9 cellular contexts compared by ENCODE assay signal in genomic region chr15:90463381-90463780, GRCh38.
DNase-seq lines count a peak whose midpoint lies in the region; ATAC-seq, FAIRE-seq and TF ChIP-seq lines count a peak whose summit lies in the region.
"Had no signal": no experiment of that assay in that cellular context is flagged by ENCODE, and none has a peak within 500 bp of the region (broad histone marks: within the 10 kb centered on the region; RNA-seq: fewer than 3 reads in every experiment).

No MANE protein-coding gene starts in this region.

- ATAC-seq in activated CD4-positive, alpha-beta T cell treated with anti-CD3 and anti-CD28 coated beads for 36 hours, result no peak
- ATAC-seq in GM18858 (IDR thresholded peaks at IDR 0.05; ENCODE audit: unreplicated experiment), result no peak

- TF ChIP-seq POLR2A in GM12892 (IDR thresholded peaks at IDR 0.05; ENCODE audit: low read depth, low read length) (no peak), erythroblast (IDR thresholded peaks at IDR 0.05; ENCODE audit: low read length) (no peak)

- no peaks in the 10 kb centered on the region for H3K27me3 Mint-ChIP-seq in activated CD4-positive, alpha-beta T cell treated with anti-CD3 and anti-CD28 coated beads for 36 hours

- FAIRE-seq in GM12892 (lab: Jason Lieb, UNC), result no peak
- FAIRE-seq: GM18507 had no signal

- intact Hi-C loops in head of caudate nucleus (cut with DNase I), result no loop called here
- intact Hi-C loops in activated CD4-positive, alpha-beta T cell treated with anti-CD3 and anti-CD28 coated beads for 36 hours (cut with DNase I, micrococcal nuclease), result loop anchor here in 1 of 2 experiments (5.0 kb wide), 1 partner anchor 41 kb away; no protein-coding TSS in a partner anchor

- DNase-seq in GM20000 (ENCODE audit: low spot score), result peak; percentile 24
- peak; percentile 73 for DNase-seq in adipocyte (ENCODE audit: low read depth)
- DNase-seq in head of caudate nucleus, result peak in 24 of 42 donors; percentile 41 to 90 (median 64)
- peak; percentile 50 for DNase-seq in smooth muscle cell of the brain vasculature (ENCODE audit: low read depth, low spot score)
- no peak for DNase-seq in activated CD4-positive, alpha-beta T cell treated with anti-CD3 and anti-CD28 coated beads for 36 hours
- DNase-seq in GM12892 (ENCODE audit: insufficient read length), result no peak
- no peak for DNase-seq in erythroblast (lab: John Stamatoyannopoulos, UW)

- H3K9ac ChIP-seq in adipocyte (ENCODE audit: low read length), result peak overlapping the region; percentile 5

- POLR2A ChIA-PET in activated CD4-positive, alpha-beta T cell treated with anti-CD3 and anti-CD28 coated beads for 36 hours (lab: Charles Lee), result no interaction called here

- CTCF ChIA-PET in activated CD4-positive, alpha-beta T cell treated with anti-CD3 and anti-CD28 coated beads for 36 hours (lab: Charles Lee), result interaction anchor here (1.3 to 2.0 kb wide), 4 partner anchors 15 to 143 kb away, joined by 3 to 11 read pairs (median 5); no protein-coding TSS in a partner anchor

- H3K9me3 ChIP-seq in adipocyte (ENCODE audit: control insufficient read depth, low read length), result no peaks in the 10 kb centered on the region

- H3K36me3 Mint-ChIP-seq in activated CD4-positive, alpha-beta T cell treated with anti-CD3 and anti-CD28 coated beads for 36 hours (ENCODE audit: low read depth), result peaks cover 45% of the 10 kb centered on the region

- H3K4me3 Mint-ChIP-seq in activated CD4-positive, alpha-beta T cell treated with anti-CD3 and anti-CD28 coated beads for 36 hours, result no peak overlapping the region

- no peak overlapping the region for H3K27ac Mint-ChIP-seq in activated CD4-positive, alpha-beta T cell treated with anti-CD3 and anti-CD28 coated beads for 36 hours

- H3K4me3 ChIP-seq in adipocyte (ENCODE audit: low read length), result peak overlapping the region; percentile 26

- H3K9me3 Mint-ChIP-seq in activated CD4-positive, alpha-beta T cell treated with anti-CD3 and anti-CD28 coated beads for 36 hours (ENCODE audit: low read depth), result no peaks in the 10 kb centered on the region

- no peak for TF ChIP-seq CTCF in GM20000 (IDR thresholded peaks at IDR 0.05; ENCODE audit: extremely low read depth, missing control alignments)

- H3K36me3 ChIP-seq in adipocyte (ENCODE audit: control insufficient read depth, insufficient read depth, low read length, severe bottlenecking), result peaks cover 47% of the 10 kb centered on the region

- peaks cover 21% of the 10 kb centered on the region for H3K4me1 Mint-ChIP-seq in activated CD4-positive, alpha-beta T cell treated with anti-CD3 and anti-CD28 coated beads for 36 hours

- no peaks in the 10 kb centered on the region for H3K27me3 ChIP-seq in adipocyte (replicated peaks; ENCODE audit: control insufficient read depth, insufficient read depth, low read length)

- H3K4me1 ChIP-seq in adipocyte (ENCODE audit: control insufficient read depth, insufficient read depth, low read length), result peaks cover 31% of the 10 kb centered on the region

Comparison
In these comparisons a context has a peak if more than half of its experiments do, and no peak if none do; other contexts are left out.
1. DNase-seq: peak in GM20000 (single experiment), adipocyte (single experiment), head of caudate nucleus (24 of 42) and smooth muscle cell of the brain vasculature (single experiment); none in activated CD4-positive, alpha-beta T cell treated with anti-CD3 and anti-CD28 coated beads for 36 hours (single experiment), GM12892 (single experiment) and erythroblast (0 of 2).